Comparison of ENCODE assay signal across 15 cellular contexts in genomic region chr2:33274524-33274923, GRCh38.
"Had no signal": no experiment of that assay in that cellular context is flagged by ENCODE, and none has a peak within 500 bp of the region (broad histone marks: within the 10 kb centered on the region; RNA-seq: fewer than 3 reads in every experiment).

No MANE protein-coding gene starts in this region.

- H3K4me3 ChIP-seq: colonic mucosa, heart right ventricle, lower lobe of right lung, neural progenitor cell, ovary, uterus had no signal

- H3K36me3 ChIP-seq: colonic mucosa, lower lobe of right lung, neural progenitor cell, ovary, uterus had no signal

- H3K9ac ChIP-seq: neural progenitor cell had no signal

- DNase-seq: activated CD4-positive, alpha-beta T cell treated with anti-CD3 and anti-CD28 coated beads for 1 hour; activated CD4-positive, alpha-beta T cell treated with anti-CD3 and anti-CD28 coated beads, Interleukin-2, amount 50 U/mL, for 4 hours; activated naive CD4-positive, alpha-beta T cell treated with anti-CD3 and anti-CD28 coated beads, Interleukin-2, amount 10 ng/mL, durations not matched to agents 7 days and 5 days; caudate nucleus; colonic mucosa; effector CD4-positive, alpha-beta T cell; foreskin melanocyte; heart right ventricle; left cardiac atrium; lower lobe of right lung; ovary; uterus had no signal

- H3K9me3 ChIP-seq: colonic mucosa, heart right ventricle, lower lobe of right lung, ovary, uterus had no signal

- H3K27me3 ChIP-seq: colonic mucosa, heart right ventricle, neural progenitor cell, ovary, uterus had no signal

- H2AFZ ChIP-seq: neural progenitor cell had no signal

- H3K27ac Mint-ChIP-seq: activated naive CD4-positive, alpha-beta T cell treated with anti-CD3 and anti-CD28 coated beads, Interleukin-2, amount 10 ng/mL, durations not matched to agents 7 days and 5 days; mesothelial cell of epicardium; neural progenitor cell; stimulated activated effector memory CD8-positive, alpha-beta T cell treated with anti-CD3 and anti-CD28 coated beads, Interleukin-12 subunit alpha, Interleukin-12 subunit beta, amount 100 ng/mL, for 72 hours had no signal

- H3K36me3 Mint-ChIP-seq: activated naive CD4-positive, alpha-beta T cell treated with anti-CD3 and anti-CD28 coated beads, Interleukin-2, amount 10 ng/mL, durations not matched to agents 7 days and 5 days; stimulated activated effector memory CD8-positive, alpha-beta T cell treated with anti-CD3 and anti-CD28 coated beads, Interleukin-12 subunit alpha, Interleukin-12 subunit beta, amount 100 ng/mL, for 72 hours had no signal

- ATAC-seq: heart right ventricle; left cardiac atrium; lower lobe of right lung; stimulated activated effector memory CD8-positive, alpha-beta T cell treated with anti-CD3 and anti-CD28 coated beads, Interleukin-12 subunit alpha, Interleukin-12 subunit beta, amount 100 ng/mL, for 72 hours had no signal

- H3K27ac ChIP-seq: colonic mucosa, lower lobe of right lung, neural progenitor cell, ovary had no signal

- H3K4me1 ChIP-seq: colonic mucosa, lower lobe of right lung, uterus had no signal

- H3K4me1 Mint-ChIP-seq: neural progenitor cell had no signal

- H3K4me3 Mint-ChIP-seq: activated naive CD4-positive, alpha-beta T cell treated with anti-CD3 and anti-CD28 coated beads, Interleukin-2, amount 10 ng/mL, durations not matched to agents 7 days and 5 days; mesothelial cell of epicardium; neural progenitor cell had no signal

- H3K9me3 Mint-ChIP-seq: activated naive CD4-positive, alpha-beta T cell treated with anti-CD3 and anti-CD28 coated beads, Interleukin-2, amount 10 ng/mL, durations not matched to agents 7 days and 5 days; mesothelial cell of epicardium; neural progenitor cell; stimulated activated effector memory CD8-positive, alpha-beta T cell treated with anti-CD3 and anti-CD28 coated beads, Interleukin-12 subunit alpha, Interleukin-12 subunit beta, amount 100 ng/mL, for 72 hours had no signal

- H3K4me2 ChIP-seq: neural progenitor cell had no signal
